In the genomic region with DNA sequence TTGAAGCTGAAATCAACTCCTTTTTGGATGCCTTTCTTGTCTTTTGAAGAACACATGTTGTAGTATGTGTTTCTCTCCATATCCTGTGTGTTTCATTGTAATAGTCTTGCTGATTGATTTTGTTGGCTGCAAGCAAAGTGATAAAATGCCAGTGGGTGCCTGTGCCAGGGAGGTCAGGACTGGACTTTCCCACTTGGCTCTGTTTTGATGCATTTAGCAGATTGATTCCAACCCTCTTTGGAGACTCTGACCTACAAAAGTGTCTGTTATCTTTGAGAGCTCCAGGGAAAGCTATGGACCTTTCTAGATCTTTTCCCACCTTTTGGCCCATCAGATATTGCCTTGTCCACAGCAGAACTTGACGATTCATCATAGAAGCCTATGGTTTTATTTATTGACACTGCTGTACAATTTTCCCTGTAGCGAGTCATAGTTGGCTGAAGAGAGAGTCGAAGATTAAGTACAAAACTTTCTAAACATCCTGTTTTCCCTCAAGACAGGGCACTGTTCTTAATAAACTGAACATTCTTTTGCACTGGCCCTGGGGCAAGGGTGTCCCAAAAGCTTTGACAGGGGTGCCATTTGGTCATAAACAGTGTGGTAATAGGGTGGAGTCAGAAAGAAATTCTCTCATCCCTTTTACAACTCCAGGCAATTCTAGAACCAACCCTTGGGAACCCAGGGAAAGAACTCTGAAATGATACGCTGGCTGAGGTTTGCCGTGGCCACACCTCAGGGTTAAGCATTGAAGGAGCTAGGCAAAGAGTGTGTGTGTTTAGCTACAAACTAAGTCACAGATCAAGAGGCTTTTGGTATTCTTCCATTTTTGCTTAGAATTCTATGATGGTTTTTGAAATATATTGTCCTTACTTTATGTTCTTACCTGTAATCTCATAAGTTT, we compare ENCODE assay signal across 13 cellular contexts. TPM values are rescaled to one million over a fixed set of nuclear protein-coding genes. Genes with fewer than 3 reads are reported as not detected.
DNase-seq lines count a peak whose midpoint lies in the region; ATAC-seq and TF ChIP-seq lines count a peak whose summit lies in the region.
"Had no signal": no experiment of that assay in that cellular context is flagged by ENCODE, and none has a peak within 500 bp of the region (broad histone marks: within the 10 kb centered on the region; RNA-seq: fewer than 3 reads in every experiment).

No MANE protein-coding gene starts in this region.

- no peak overlapping the region for H3K27ac Mint-ChIP-seq in T-cell

- H3K4me1 ChIP-seq in right lobe of liver: peaks cover 0 to 13% (median 0%) of the 10 kb centered on the region in 4 donors
- H3K4me1 ChIP-seq: body of pancreas had no signal

- CTCF ChIA-PET in BJ (lab: Yijun Ruan, JAX) (no interaction called here), T-cell (lab: Charles Lee) (interaction anchor here (1.2 to 1.6 kb wide), 2 partner anchors 50 to 51 kb away, joined by 3 to 8 read pairs; no protein-coding TSS in a partner anchor)

- POLR2A ChIA-PET in BJ (lab: Charles Lee) (no interaction called here), T-cell (lab: Charles Lee) (no interaction called here)

- H3K4me3 ChIP-seq in BJ (ENCODE audit: low read depth, low read length): no peak overlapping the region
- H3K4me3 ChIP-seq in cardiac fibroblast (replicated peaks in 1 of 2; ENCODE audit: low read depth in 2 of 2, low read length in 2 of 2): no peak overlapping the region
- H3K4me3 ChIP-seq in right lobe of liver: no peak overlapping the region
- H3K4me3 ChIP-seq: body of pancreas, left ventricle myocardium inferior had no signal

- peak overlapping the region in 2 of 3 donors; percentile 51 to 73 for H3K27ac ChIP-seq in right lobe of liver
- H3K27ac ChIP-seq: body of pancreas, left ventricle myocardium inferior had no signal

- no peaks in the 10 kb centered on the region for H3K9me3 Mint-ChIP-seq in T-cell

- ATAC-seq in right lobe of liver (peak; percentile 99), HG03280 (IDR thresholded peaks at IDR 0.05; ENCODE audit: unreplicated experiment) (no peak), GM21723 (IDR thresholded peaks at IDR 0.05; ENCODE audit: unreplicated experiment) (no peak), T-cell (replicated peaks in 1 of 4) (no peak)
- ATAC-seq: body of pancreas had no signal

- H3K27me3 ChIP-seq in BJ (ENCODE audit: control insufficient read depth, insufficient read depth, low read length) (no peaks in the 10 kb centered on the region), right lobe of liver (no peaks in the 10 kb centered on the region)
- H3K27me3 ChIP-seq: body of pancreas had no signal

- 22% methylated on average over 3 of the region's 5 CpGs for WGBS in right lobe of liver (ENCODE audit: insufficient coverage, low coverage, low lambda C conversion rate, missing lambda C conversion rate)

- H3K27me3 Mint-ChIP-seq in T-cell: no peaks in the 10 kb centered on the region

- no peak overlapping the region for H3K4me3 Mint-ChIP-seq in T-cell

- no peaks in the 10 kb centered on the region for H3K9me3 ChIP-seq in right lobe of liver
- H3K9me3 ChIP-seq: body of pancreas, left ventricle myocardium inferior had no signal

- no peak for TF ChIP-seq POLR2A in right lobe of liver (IDR thresholded peaks at IDR 0.05)

- peaks cover 13% of the 10 kb centered on the region for H3K36me3 Mint-ChIP-seq in T-cell

- H3K36me3 ChIP-seq in BJ (ENCODE audit: control insufficient read depth, insufficient read depth, low read length) (no peaks in the 10 kb centered on the region), right lobe of liver (no peaks in the 10 kb centered on the region)

- DNase-seq in BJ (ENCODE audit: low read depth): peak; percentile 20
- DNase-seq in HT-29 (ENCODE audit: low spot score): peak; percentile 3
- peak; percentile 32 to 45 for DNase-seq in cardiac fibroblast (ENCODE audit: low read depth in 2 of 2)
- DNase-seq in right lobe of liver: peak; percentile 34 to 79 (median 67)
- no peak for DNase-seq in HuH-7 (ENCODE audit: low spot score)
- DNase-seq in T-cell: no peak
- DNase-seq: activated CD8-positive, alpha-beta memory T cell treated with anti-CD3 and anti-CD28 coated beads, Interleukin-2, amount 50 U/mL, for 48 hours; body of pancreas; left ventricle myocardium inferior; stimulated activated CD4-positive, alpha-beta T cell treated with anti-CD3 and anti-CD28 coated beads, Interleukin-2, amount 100 ng/mL, for 24 hours; stimulated activated naive CD4-positive, alpha-beta T cell treated with Interleukin-2 at 50 U/mL for 16 hours had no signal

- H3K4me1 Mint-ChIP-seq in T-cell: peaks cover 21 to 37% (median 25%) of the 10 kb centered on the region in 3 donors

- TF ChIP-seq CTCF in BJ (IDR thresholded peaks at IDR 0.05; ENCODE audit: insufficient read depth, low read depth, low read length): no peak
- TF ChIP-seq CTCF in cardiac fibroblast (IDR thresholded peaks at IDR 0.05; ENCODE audit: low read depth, low read length): no peak
- TF ChIP-seq CTCF in right lobe of liver (IDR thresholded peaks at IDR 0.05): no peak

- intact Hi-C loops in right lobe of liver (cut with DNase I): no loop called here

RNA-seq across cellular contexts. Expression of a gene that starts 53.7 kb away (rescaled TPM):
- 7.0 and 8.1 TPM in 2 replicates for polyA plus RNA-seq in BJ (2011; rRNA removed)
- 6.4 and 6.7 TPM in 2 replicates for polyA minus RNA-seq in BJ (2011; rRNA and poly(A)+ RNA removed)
- 4.2 and 4.6 TPM in 2 replicates for total RNA-seq in HT-29 (2014; rRNA removed; shearing (Covaris generic))
- total RNA-seq in right lobe of liver (1 to 10 TPM; 1.1 to 6.3 (median 4.1) TPM), T-cell (10 to 100 TPM in 4 of 5 donors, 1 to 10 TPM in 1; 9.6 to 28.2 (median 23.1) TPM)

Comparison
In these comparisons a context has a peak if more than half of its experiments do, and no peak if none do; other contexts are left out.
1. DNase-seq: peak in BJ (single experiment), HT-29 (single experiment), cardiac fibroblast (2 of 2) and right lobe of liver (3 of 3); none in HuH-7 (single experiment) and T-cell (0 of 34).
2. ATAC-seq: peak in right lobe of liver (4 of 4); none in HG03280 (single experiment), GM21723 (single experiment) and T-cell (0 of 4).